8 cellular contexts compared by ENCODE assay signal in the genomic region with DNA sequence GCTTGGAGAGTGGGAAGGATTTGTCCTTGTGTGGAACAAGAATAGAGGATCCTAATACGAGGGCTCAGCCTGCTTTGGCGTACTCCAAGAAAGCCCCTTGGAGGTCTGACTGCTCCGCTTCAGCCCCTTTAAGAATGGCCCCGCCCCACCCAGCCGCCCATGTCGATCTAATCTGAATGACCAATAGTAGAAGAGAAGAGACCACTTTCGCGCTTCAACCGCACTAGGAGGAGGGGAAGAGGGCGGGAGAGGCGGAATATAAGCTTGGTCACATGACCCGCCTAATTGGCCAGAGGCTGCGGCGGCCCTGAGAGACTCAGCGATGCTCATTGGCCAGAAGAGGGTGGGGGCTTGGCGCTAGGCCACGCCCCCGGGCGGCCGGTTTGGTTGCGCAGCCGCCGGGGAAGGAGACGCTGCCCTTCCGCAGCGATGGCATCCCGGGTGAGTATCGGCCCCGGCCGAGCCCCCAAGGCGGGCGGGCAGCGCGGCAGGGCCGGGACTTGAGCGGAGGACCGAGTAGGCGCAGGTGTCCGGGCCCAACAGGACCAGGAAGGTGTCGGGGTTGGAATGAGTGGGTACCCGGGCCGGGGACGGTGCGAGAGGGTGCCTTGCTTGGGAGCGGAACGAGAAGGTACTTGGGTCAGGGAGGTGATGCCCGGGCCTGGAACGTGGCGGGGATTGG. TPM values are rescaled to one million over a fixed set of nuclear protein-coding genes. Genes with fewer than 3 reads are reported as not detected.
DNase-seq lines count a peak whose midpoint lies in the region; ATAC-seq and TF ChIP-seq lines count a peak whose summit lies in the region.

A gene with protein sequence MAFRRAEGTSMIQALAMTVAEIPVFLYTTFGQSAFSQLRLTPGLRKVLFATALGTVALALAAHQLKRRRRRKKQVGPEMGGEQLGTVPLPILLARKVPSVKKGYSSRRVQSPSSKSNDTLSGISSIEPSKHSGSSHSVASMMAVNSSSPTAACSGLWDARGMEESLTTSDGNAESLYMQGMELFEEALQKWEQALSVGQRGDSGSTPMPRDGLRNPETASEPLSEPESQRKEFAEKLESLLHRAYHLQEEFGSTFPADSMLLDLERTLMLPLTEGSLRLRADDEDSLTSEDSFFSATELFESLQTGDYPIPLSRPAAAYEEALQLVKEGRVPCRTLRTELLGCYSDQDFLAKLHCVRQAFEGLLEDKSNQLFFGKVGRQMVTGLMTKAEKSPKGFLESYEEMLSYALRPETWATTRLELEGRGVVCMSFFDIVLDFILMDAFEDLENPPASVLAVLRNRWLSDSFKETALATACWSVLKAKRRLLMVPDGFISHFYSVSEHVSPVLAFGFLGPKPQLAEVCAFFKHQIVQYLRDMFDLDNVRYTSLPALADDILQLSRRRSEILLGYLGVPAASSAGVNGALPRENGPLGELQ (plus strand): TSS at position 386 of the 682 bp plus-strand sequence. CDS start 3,969 bp downstream, outside the sequence.

- BruUV-seq in Calu3 (replicated peaks; lab: Mats Ljungman, UMichigan), result no TSS peak

- peak within 1 kb of the TSS; percentile 92 for H3K4me3 Mint-ChIP-seq in Calu3 (ENCODE audit: low read depth, unreplicated experiment)
- H3K4me3 Mint-ChIP-seq in endothelial cell (ENCODE audit: unreplicated experiment), result peak within 1 kb of the TSS; percentile 97

- ATAC-seq in GM21447 (IDR thresholded peaks at IDR 0.05; ENCODE audit: unreplicated experiment), result peak; percentile 96

- peak within 1 kb of the TSS; percentile 94 for H3K4me3 ChIP-seq in HUES64 (ENCODE audit: low read length)
- H3K4me3 ChIP-seq in OCI-LY1 (ENCODE audit: low read depth, low read length, poor library complexity, severe bottlenecking), result peak within 1 kb of the TSS; percentile 93

- H3K27ac ChIP-seq in HUES64 (ENCODE audit: low read depth, low read length) (peak within 1 kb of the TSS; percentile 45; the same call in 1 of the 2 replicates), OCI-LY1 (ENCODE audit: low read depth, low read length, poor library complexity, severe bottlenecking) (peak within 1 kb of the TSS; percentile 17)

- H3K36me3 Mint-ChIP-seq in Calu3 (ENCODE audit: insufficient read depth, unreplicated experiment) (peaks cover 16% of the 10 kb centered on the region), endothelial cell (ENCODE audit: low read depth, unreplicated experiment) (no peaks in the 10 kb centered on the region)

- H3K79me2 ChIP-seq in OCI-LY1 (ENCODE audit: insufficient read depth, low read length), result peaks cover 12% of the 10 kb centered on the region

- H3K27me3 Mint-ChIP-seq in Calu3 (ENCODE audit: unreplicated experiment) (no peaks in the 10 kb centered on the region), endothelial cell (ENCODE audit: unreplicated experiment) (no peaks in the 10 kb centered on the region)

- peak within 1 kb of the TSS; percentile 76 for H3K9ac ChIP-seq in HUES64 (ENCODE audit: low read depth, low read length)
- peak within 1 kb of the TSS; percentile 89 for H3K9ac ChIP-seq in OCI-LY1 (ENCODE audit: low read length)

- H3K36me3 ChIP-seq in HUES64 (ENCODE audit: insufficient read depth, low read length) (peaks cover 6% of the 10 kb centered on the region), OCI-LY1 (ENCODE audit: insufficient read depth, low read length) (peaks cover 9% of the 10 kb centered on the region)

- no peaks in the 10 kb centered on the region for H4K20me1 ChIP-seq in OCI-LY1 (ENCODE audit: insufficient read depth, low read length)

- DNase-seq in Calu3 (peak; percentile 90), endothelial cell (ENCODE audit: low spot score) (peak; percentile 90), midbrain (lab: John Stamatoyannopoulos, UW) (peak; percentile 98)
- peak; percentile 94 for DNase-seq in activated CD8-positive, alpha-beta memory T cell treated with anti-CD3 and anti-CD28 coated beads, Interleukin-2, amount 50 U/mL, for 48 hours
- peak; percentile 85 to 90 for DNase-seq in stimulated activated CD8-positive, alpha-beta memory T cell treated with anti-CD3 and anti-CD28 coated beads, Interleukin-2, amount 100 ng/mL, for 1 hour (ENCODE audit: low read depth in 2 of 2)

- H3K4me2 ChIP-seq in OCI-LY1 (ENCODE audit: low read length), result peak within 1 kb of the TSS; percentile 98

- no peaks in the 10 kb centered on the region for H3K9me2 ChIP-seq in OCI-LY1 (ENCODE audit: low read depth, low read length)

- no peaks in the 10 kb centered on the region; the same call in 1 of the 2 replicates for H3K4me1 ChIP-seq in HUES64 (ENCODE audit: insufficient read depth, low read length)
- H3K4me1 ChIP-seq in OCI-LY1 (ENCODE audit: insufficient read depth, low read length, severe bottlenecking), result peaks cover 19% of the 10 kb centered on the region

- CTCF ChIA-PET in Calu3 (lab: Charles Lee), result interaction anchor here (0.6 to 1.0 kb wide), 5 partner anchors 8 to 625 kb away, joined by 3 to 9 read pairs (median 3); partner anchors contain the start of gene SH3GLB2

- no peaks in the 10 kb centered on the region for H3K9me3 Mint-ChIP-seq in Calu3 (ENCODE audit: low read depth, unreplicated experiment)
- no peaks in the 10 kb centered on the region for H3K9me3 Mint-ChIP-seq in endothelial cell (ENCODE audit: unreplicated experiment)

- H3K27me3 ChIP-seq in HUES64 (ENCODE audit: insufficient read depth, low read length), result no peaks in the 10 kb centered on the region
- H3K27me3 ChIP-seq in OCI-LY1 (ENCODE audit: insufficient read depth, low read length), result no peaks in the 10 kb centered on the region

- under 1% methylated on average over 49 of the region's 49 CpGs for WGBS in HUES64

- intact Hi-C loops in Calu3 (cut with micrococcal nuclease; ENCODE audit: unreplicated experiment), result no loop called here

- H3K27ac Mint-ChIP-seq in Calu3 (ENCODE audit: unreplicated experiment) (peak within 1 kb of the TSS; percentile 91), endothelial cell (ENCODE audit: unreplicated experiment) (peak within 1 kb of the TSS; percentile 22)

- H3F3A ChIP-seq in OCI-LY1 (ENCODE audit: insufficient read depth, low read length), result no peaks in the 10 kb centered on the region

- H3K9me3 ChIP-seq in HUES64 (ENCODE audit: insufficient read depth, low read depth, low read length), result no peaks in the 10 kb centered on the region
- H3K9me3 ChIP-seq in OCI-LY1 (ENCODE audit: low read length), result no peaks in the 10 kb centered on the region

- peak within 1 kb of the TSS; percentile 97; the same call in 1 of the 2 replicates for H2AFZ ChIP-seq in OCI-LY1 (ENCODE audit: low read length)

- H3K4me1 Mint-ChIP-seq in Calu3 (ENCODE audit: low read depth, unreplicated experiment) (peaks cover 15% of the 10 kb centered on the region), endothelial cell (ENCODE audit: unreplicated experiment) (peaks cover 22% of the 10 kb centered on the region)

- TF ChIP-seq CTCF in Calu3 (IDR thresholded peaks at IDR 0.05; ENCODE audit: unreplicated experiment), result no peak
- TF ChIP-seq CTCF in OCI-LY1 (IDR thresholded peaks at IDR 0.05; ENCODE audit: low read length), result no peak
- TF ChIP-seq CTCF in endothelial cell (IDR thresholded peaks at IDR 0.05; ENCODE audit: unreplicated experiment), result no peak

RNA-seq across cellular contexts. Expression of the gene that starts here (rescaled TPM):
- total RNA-seq in Calu3 (2022) (17.8 and 21.2 TPM in 2 replicates), endothelial cell (ENCODE audit: unreplicated experiment) (32.9 TPM)
- polyA plus RNA-seq in HUES64 (2013, experiment 1 of 2), result 13.5 TPM
- polyA plus RNA-seq in HUES64 (2013, experiment 2 of 2), result 11.2 TPM

Comparison
In these comparisons a context has a peak if more than half of its experiments do, and no peak if none do; other contexts are left out.
1. Peak in every context shown above with its lines: DNase-seq, ATAC-seq, H3K4me3 ChIP-seq and H3K27ac ChIP-seq.